Comparison of ENCODE assay signal across 7 cellular contexts in the genomic region with DNA sequence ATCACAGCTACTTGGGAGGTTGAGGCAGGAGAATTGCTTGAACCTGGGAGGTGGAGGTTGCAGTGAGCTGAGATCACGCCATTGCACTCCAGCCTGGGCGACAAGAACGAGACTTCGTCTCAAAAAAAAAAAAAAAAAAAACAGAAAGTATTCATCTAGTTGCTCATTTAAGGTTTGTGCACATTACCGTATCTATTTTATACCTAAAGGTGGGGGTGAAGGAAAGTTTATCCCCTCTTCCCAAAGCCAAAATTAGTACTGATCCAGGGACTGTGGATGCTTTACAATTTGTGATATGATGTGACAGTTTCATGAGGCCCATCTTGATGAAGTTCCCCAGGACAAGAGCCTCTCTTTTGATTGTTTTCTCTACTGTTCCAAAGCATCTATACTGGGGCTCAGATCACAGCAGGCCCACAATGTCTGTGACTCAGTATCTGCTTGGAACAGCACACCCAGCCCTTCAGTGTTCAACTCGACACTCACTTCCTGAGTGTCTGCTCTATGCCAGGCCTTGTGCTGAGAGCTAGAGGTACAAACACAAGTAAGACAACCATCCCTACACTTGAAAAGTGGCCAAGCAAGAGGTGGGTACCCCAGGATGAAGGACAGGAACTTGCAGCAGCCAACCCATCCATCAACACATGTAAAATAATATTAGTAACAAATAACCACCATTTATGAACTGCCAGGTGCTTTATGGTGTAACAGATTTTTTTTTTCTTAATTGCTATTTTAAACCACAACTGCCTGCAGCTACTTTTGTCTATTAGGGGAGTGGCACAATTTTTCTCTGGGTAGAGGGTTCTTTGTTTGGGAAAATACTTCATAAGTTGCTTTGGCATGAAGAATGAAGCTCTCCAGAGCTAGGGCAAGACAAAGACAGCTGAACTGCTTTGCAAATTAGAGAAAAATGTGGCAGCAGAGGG. TPM values are rescaled to one million over a fixed set of nuclear protein-coding genes. Genes with fewer than 3 reads are reported as not detected.
DNase-seq lines count a peak whose midpoint lies in the region; ATAC-seq and TF ChIP-seq lines count a peak whose summit lies in the region.

No MANE protein-coding gene starts in this region.

- peak overlapping the region in 1 of 2 donors; percentile 6 for H3K4me3 Mint-ChIP-seq in stimulated activated naive B cell treated with anti-CD40 and anti-IgM and Interleukin-4, amounts not matched to agents 10 μg/mL and 1 μg/mL and 100 μg/mL, for 72 hours

- no peak for TF ChIP-seq EP300 in gastroesophageal sphincter (IDR thresholded peaks at IDR 0.05)

- H3K4me2 ChIP-seq in MM.1S (ENCODE audit: low read depth, low read length), result peak overlapping the region; percentile 83

- no peaks in the 10 kb centered on the region for H3K36me3 ChIP-seq in MM.1S (replicated peaks; ENCODE audit: insufficient read depth, low read length)
- no peaks in the 10 kb centered on the region for H3K36me3 ChIP-seq in gastroesophageal sphincter

- TF ChIP-seq CTCF in MM.1S (IDR thresholded peaks at IDR 0.05; ENCODE audit: low read length) (no peak), gastroesophageal sphincter (IDR thresholded peaks at IDR 0.05) (no peak)

- H2AFZ ChIP-seq in MM.1S (ENCODE audit: low read length), result peak overlapping the region; percentile 59

- no peaks in the 10 kb centered on the region for H3K9me2 ChIP-seq in MM.1S (replicated peaks; ENCODE audit: insufficient read depth, low read length)

- WGBS in gastroesophageal sphincter (ENCODE audit: low coverage in 1 of 2), 2 donors, result 66 to 78% methylated on average over 4 to 6 of the region's 6 CpGs

- DNase-seq in MM.1S (peak; percentile 43), HPDE6-E6E7 (ENCODE audit: extremely low spot score) (no peak), retina (no peak), GF-D8 (lab: John Stamatoyannopoulos, UW) (no peak)
- peak; percentile 43 for DNase-seq in activated T-cell treated with anti-CD3 and anti-CD28 coated beads, Interleukin-2, amount 50 U/mL, for 1 hour
- no peak for DNase-seq in stimulated activated naive B cell treated with anti-CD40 and anti-IgM and Interleukin-4, amounts not matched to agents 10 μg/mL and 1 μg/mL and 100 μg/mL, for 72 hours

- peaks cover 33% of the 10 kb centered on the region for H3F3A ChIP-seq in MM.1S (ENCODE audit: insufficient read depth, low read length)

- H3K27me3 ChIP-seq in MM.1S (replicated peaks; ENCODE audit: insufficient read depth, low read length), result no peaks in the 10 kb centered on the region
- H3K27me3 ChIP-seq in gastroesophageal sphincter, result no peaks in the 10 kb centered on the region

- ATAC-seq in gastroesophageal sphincter, result no peak
- no peak for ATAC-seq in stimulated activated naive B cell treated with anti-CD40 and anti-IgM and Interleukin-4, amounts not matched to agents 10 μg/mL and 1 μg/mL and 100 μg/mL, for 72 hours (replicated peaks)

- H3K4me3 ChIP-seq in MM.1S (ENCODE audit: low read length) (peak overlapping the region; percentile 39), gastroesophageal sphincter (no peak overlapping the region)

- no peaks in the 10 kb centered on the region for H3K9me3 Mint-ChIP-seq in stimulated activated naive B cell treated with anti-CD40 and anti-IgM and Interleukin-4, amounts not matched to agents 10 μg/mL and 1 μg/mL and 100 μg/mL, for 72 hours

- no peaks in the 10 kb centered on the region for H3K9me3 ChIP-seq in MM.1S (replicated peaks; ENCODE audit: insufficient read depth, low read length)
- H3K9me3 ChIP-seq in gastroesophageal sphincter, result no peaks in the 10 kb centered on the region

- TF ChIP-seq POLR2A in gastroesophageal sphincter (IDR thresholded peaks at IDR 0.05), result no peak

- H3K4me1 Mint-ChIP-seq in stimulated activated naive B cell treated with anti-CD40 and anti-IgM and Interleukin-4, amounts not matched to agents 10 μg/mL and 1 μg/mL and 100 μg/mL, for 72 hours, result peaks cover 36 to 44% of the 10 kb centered on the region in 2 donors

- H3K4me1 ChIP-seq in MM.1S (ENCODE audit: low read length) (peaks cover 46% of the 10 kb centered on the region), gastroesophageal sphincter (peaks cover 0 to 13% (median 8%) of the 10 kb centered on the region in 3 donors)

- H3K27ac ChIP-seq in MM.1S (ENCODE audit: low read length) (peak overlapping the region; percentile 93), gastroesophageal sphincter (peak overlapping the region in 3 of 4 donors; percentile 55 to 69 (median 57))

- H4K20me1 ChIP-seq in MM.1S (ENCODE audit: insufficient read depth, low read length), result no peaks in the 10 kb centered on the region

- no peaks in the 10 kb centered on the region for H3K36me3 Mint-ChIP-seq in stimulated activated naive B cell treated with anti-CD40 and anti-IgM and Interleukin-4, amounts not matched to agents 10 μg/mL and 1 μg/mL and 100 μg/mL, for 72 hours

- no peaks in the 10 kb centered on the region for H3K79me2 ChIP-seq in MM.1S (ENCODE audit: low read length)

- no peaks in the 10 kb centered on the region for H3K27me3 Mint-ChIP-seq in stimulated activated naive B cell treated with anti-CD40 and anti-IgM and Interleukin-4, amounts not matched to agents 10 μg/mL and 1 μg/mL and 100 μg/mL, for 72 hours

- H3K27ac Mint-ChIP-seq in stimulated activated naive B cell treated with anti-CD40 and anti-IgM and Interleukin-4, amounts not matched to agents 10 μg/mL and 1 μg/mL and 100 μg/mL, for 72 hours, result peak overlapping the region; percentile 66

- peak overlapping the region; percentile 54 for H3K9ac ChIP-seq in MM.1S (ENCODE audit: low read length)

RNA-seq across cellular contexts. Expression of gene KHDRBS1, which starts 29.0 kb away (rescaled TPM):
- 10 to 100 TPM; 59.1 to 89.3 (median 64.8) TPM for total RNA-seq in gastroesophageal sphincter

RNA-seq across cellular contexts. Expression of gene PTP4A2, which starts 46.5 kb away (rescaled TPM):
- 100 to 1,000 TPM; 203 to 273 (median 250) TPM for total RNA-seq in gastroesophageal sphincter

Comparison
In these comparisons a context has a peak if more than half of its experiments do, and no peak if none do; other contexts are left out.
1. DNase-seq: peak in MM.1S (single experiment) and activated T-cell treated with anti-CD3 and anti-CD28 coated beads, Interleukin-2, amount 50 U/mL, for 1 hour (single experiment); none in stimulated activated naive B cell treated with anti-CD40 and anti-IgM and Interleukin-4, amounts not matched to agents 10 μg/mL and 1 μg/mL and 100 μg/mL, for 72 hours (single experiment), HPDE6-E6E7 (single experiment), retina (single experiment) and GF-D8 (single experiment).